ENCODE assay signal across 8 cellular contexts in genomic region chr19:35644987-35645679, GRCh38. TPM values are rescaled to one million over a fixed set of nuclear protein-coding genes. Genes with fewer than 3 reads are reported as not detected.
DNase-seq lines count a peak whose midpoint lies in the region; ATAC-seq and TF ChIP-seq lines count a peak whose summit lies in the region.

No MANE protein-coding gene starts in this region.

- no peak for TF ChIP-seq CTCF in gastroesophageal sphincter (IDR thresholded peaks at IDR 0.05)
- TF ChIP-seq CTCF in omental fat pad (IDR thresholded peaks at IDR 0.05), result no peak
- no peak for TF ChIP-seq CTCF in thoracic aorta (IDR thresholded peaks at IDR 0.05)

- no peaks in the 10 kb centered on the region for H3K9me3 ChIP-seq in HUES64 (ENCODE audit: insufficient read depth, low read depth, low read length)
- no peaks in the 10 kb centered on the region for H3K9me3 ChIP-seq in gastroesophageal sphincter
- no peaks in the 10 kb centered on the region for H3K9me3 ChIP-seq in thoracic aorta

- 13% methylated on average over 19 of the region's 20 CpGs for WGBS in HUES64
- 0 to 31% methylated on average over 1 to 3 of the region's 20 CpGs for WGBS in gastroesophageal sphincter (ENCODE audit: low coverage in 1 of 2), 2 donors

- H3K27ac ChIP-seq in HUES64 (ENCODE audit: low read depth, low read length) (no peak overlapping the region), gastroesophageal sphincter (peak overlapping the region; percentile 37 to 96 (median 86)), thoracic aorta (peak overlapping the region; percentile 76 to 88)

- H3K4me3 ChIP-seq in HUES64 (ENCODE audit: low read length) (peak overlapping the region; percentile 67), gastroesophageal sphincter (peak overlapping the region; percentile 37 to 59), thoracic aorta (peak overlapping the region; percentile 86)

- ATAC-seq in gastroesophageal sphincter (peak; percentile 46), omental fat pad (ENCODE audit: low FRiP score) (peak; percentile 27), thoracic aorta (ENCODE audit: insufficient number of reproducible peaks, low FRiP score, low read depth) (peak; percentile 58)

- no peak for TF ChIP-seq EP300 in gastroesophageal sphincter (IDR thresholded peaks at IDR 0.05)

- peaks cover 2% of the 10 kb centered on the region; the same call in 1 of the 2 replicates for H3K36me3 ChIP-seq in HUES64 (ENCODE audit: insufficient read depth, low read length)
- H3K36me3 ChIP-seq in gastroesophageal sphincter, result peaks cover 0 to 8% of the 10 kb centered on the region in 2 donors
- no peaks in the 10 kb centered on the region for H3K36me3 ChIP-seq in thoracic aorta

- peaks cover 23% of the 10 kb centered on the region for H3K4me1 ChIP-seq in HUES64 (ENCODE audit: insufficient read depth, low read length)
- peaks cover 0 to 67% (median 15%) of the 10 kb centered on the region in 3 donors for H3K4me1 ChIP-seq in gastroesophageal sphincter
- peaks cover 9 to 35% of the 10 kb centered on the region in 2 donors for H3K4me1 ChIP-seq in thoracic aorta (ENCODE audit: control insufficient read depth in 1 of 2, low read depth in 2 of 2)

- no peak overlapping the region for H3K9ac ChIP-seq in HUES64 (ENCODE audit: low read depth, low read length)

- peaks cover 14% of the 10 kb centered on the region for H3K27me3 ChIP-seq in HUES64 (ENCODE audit: insufficient read depth, low read length)
- no peaks in the 10 kb centered on the region for H3K27me3 ChIP-seq in gastroesophageal sphincter
- no peaks in the 10 kb centered on the region for H3K27me3 ChIP-seq in thoracic aorta (replicated peaks; ENCODE audit: insufficient read depth)

- DNase-seq in AML-193 (lab: John Stamatoyannopoulos, UW), result peak; percentile 53 to 57
- peak; percentile 71 for DNase-seq in RPMI7951 (ENCODE audit: low read depth)
- DNase-seq in activated T-helper 9 cell treated with anti-CD3 and anti-CD28 coated beads, Interleukin-2, amount 50 U/mL, for 16 hours (ENCODE audit: low read depth), result peak; percentile 65
- peak; percentile 79 for DNase-seq in omental fat pad (ENCODE audit: low spot score)
- peak; percentile 68 for DNase-seq in thoracic aorta (ENCODE audit: low spot score)
- no peak for DNase-seq in kidney glomerular epithelial cell (lab: John Stamatoyannopoulos, UW)

- no peak for TF ChIP-seq POLR2A in gastroesophageal sphincter (IDR thresholded peaks at IDR 0.05)

RNA-seq across cellular contexts. Expression of gene COX6B1, which starts 3.0 kb away (rescaled TPM):
- 494 TPM for polyA plus RNA-seq in HUES64 (2013, experiment 1 of 2)
- 519 TPM for polyA plus RNA-seq in HUES64 (2013, experiment 2 of 2)
- total RNA-seq in RPMI7951 (2014; rRNA removed; shearing (Covaris generic)), result 619 and 745 TPM in 2 replicates
- total RNA-seq in gastroesophageal sphincter (100 to 1,000 TPM; 403 to 607 (median 414) TPM), omental fat pad (100 to 1,000 TPM; 391 to 611 (median 538) TPM), thoracic aorta (100 to 1,000 TPM; 258 to 386 TPM)

RNA-seq across cellular contexts. Expression of gene ETV2, which starts 3.6 kb away (rescaled TPM):
- polyA plus RNA-seq in HUES64 (2013, experiment 1 of 2), result 1.1 TPM
- 1.6 TPM for polyA plus RNA-seq in HUES64 (2013, experiment 2 of 2)
- total RNA-seq in RPMI7951 (2014; rRNA removed; shearing (Covaris generic)), result 0.39 and 1.1 TPM in 2 replicates
- not detected for total RNA-seq in gastroesophageal sphincter
- under 1 TPM in 2 of 4 donors, not detected in 2; 0.65 to 0.82 TPM for total RNA-seq in omental fat pad
- not detected for total RNA-seq in thoracic aorta

RNA-seq across cellular contexts. Expression of gene RBM42, which starts 16.3 kb away (rescaled TPM):
- 56.0 TPM for polyA plus RNA-seq in HUES64 (2013, experiment 1 of 2)
- 50.7 TPM for polyA plus RNA-seq in HUES64 (2013, experiment 2 of 2)
- total RNA-seq in RPMI7951 (2014; rRNA removed; shearing (Covaris generic)), result 90.8 and 103 TPM in 2 replicates
- total RNA-seq in gastroesophageal sphincter (10 to 100 TPM; 66.1 to 98.0 (median 72.8) TPM), omental fat pad (10 to 100 TPM; 35.0 to 41.7 (median 39.6) TPM), thoracic aorta (10 to 100 TPM; 47.2 to 53.8 TPM)

RNA-seq across cellular contexts. Expression of gene UPK1A, which starts 21.2 kb away (rescaled TPM):
- not detected for polyA plus RNA-seq in HUES64 (2013, experiment 1 of 2)
- 0.51 TPM for polyA plus RNA-seq in HUES64 (2013, experiment 2 of 2)
- 0.29 TPM in 1 of 2 replicates, not detected in the other for total RNA-seq in RPMI7951 (2014; rRNA removed; shearing (Covaris generic))
- total RNA-seq in gastroesophageal sphincter (not detected), omental fat pad (under 1 TPM in 1 of 4 donors, not detected in 3; 0.44 TPM), thoracic aorta (not detected)

RNA-seq across cellular contexts. Expression of gene HAUS5, which starts 32.6 kb away (rescaled TPM):
- polyA plus RNA-seq in HUES64 (2013, experiment 1 of 2), result 18.7 TPM
- 16.7 TPM for polyA plus RNA-seq in HUES64 (2013, experiment 2 of 2)
- total RNA-seq in RPMI7951 (2014; rRNA removed; shearing (Covaris generic)), result 9.7 and 9.8 TPM in 2 replicates
- total RNA-seq in gastroesophageal sphincter, result 1 to 10 TPM; 3.9 to 8.7 (median 6.2) TPM
- total RNA-seq in omental fat pad, result 1 to 10 TPM; 4.0 to 7.3 (median 5.1) TPM
- total RNA-seq in thoracic aorta, result 10 to 100 TPM in 1 of 2 donors, 1 to 10 TPM in 1; 8.4 to 13.9 TPM
